Comparison of ENCODE assay signal across 8 cellular contexts in genomic region chr17:81034779-81035388, GRCh38. TPM values are rescaled to one million over a fixed set of nuclear protein-coding genes. Genes with fewer than 3 reads are reported as not detected.
DNase-seq lines count a peak whose midpoint lies in the region; FAIRE-seq and TF ChIP-seq lines count a peak whose summit lies in the region.

Gene BAIAP2, plus strand, starts transcription at chr17:81035151. Its CDS starts 104 bp downstream, at chr17:81035255.

- H3K4ac ChIP-seq in neuronal stem cell (ENCODE audit: low read length): no peak within 1 kb of the TSS

- peaks cover 15% of the 10 kb centered on the region for H3K4me1 Mint-ChIP-seq in activated naive CD4-positive, alpha-beta T cell treated with anti-CD3 and anti-CD28 coated beads for 36 hours (ENCODE audit: low read depth)

- no peak within 1 kb of the TSS for H4K91ac ChIP-seq in neuronal stem cell (ENCODE audit: low read depth, low read length, poor library complexity)

- H3K9ac ChIP-seq in GM23248 (peak within 1 kb of the TSS; percentile 77), MM.1S (ENCODE audit: low read length) (no peak within 1 kb of the TSS), neuronal stem cell (ENCODE audit: low read depth, low read length, poor library complexity) (peak within 1 kb of the TSS; percentile 89), stomach smooth muscle (ENCODE audit: low read length in 2 of 2) (peak within 1 kb of the TSS; percentile 51 to 69)

- H3K36me3 Mint-ChIP-seq in activated naive CD4-positive, alpha-beta T cell treated with anti-CD3 and anti-CD28 coated beads for 36 hours (ENCODE audit: low read depth): no peaks in the 10 kb centered on the region

- intact Hi-C loops in activated naive CD4-positive, alpha-beta T cell treated with anti-CD3 and anti-CD28 coated beads for 36 hours (cut with micrococcal nuclease): loop anchor here (1.0 to 10.0 kb wide), 3 partner anchors 60 to 450 kb away; partner anchors contain the start of gene CEP131

- H2BK12ac ChIP-seq in neuronal stem cell (ENCODE audit: low read length): no peak within 1 kb of the TSS

- peak within 1 kb of the TSS; percentile 70; the same call in 1 of the 2 replicates for H2AFZ ChIP-seq in GM23248
- no peak within 1 kb of the TSS for H2AFZ ChIP-seq in MM.1S (ENCODE audit: low read length)
- peak within 1 kb of the TSS; percentile 83 for H2AFZ ChIP-seq in neuronal stem cell (ENCODE audit: low read length)

- H4K20me1 ChIP-seq in GM23248 (ENCODE audit: insufficient read depth): no peaks in the 10 kb centered on the region
- no peaks in the 10 kb centered on the region for H4K20me1 ChIP-seq in MM.1S (ENCODE audit: insufficient read depth, low read length)

- H3K79me2 ChIP-seq in GM23248 (ENCODE audit: insufficient read depth) (peaks cover 43% of the 10 kb centered on the region), MM.1S (ENCODE audit: low read length) (no peaks in the 10 kb centered on the region)

- H2BK120ac ChIP-seq in neuronal stem cell (ENCODE audit: low read depth, low read length): no peak within 1 kb of the TSS

- peak within 1 kb of the TSS; percentile 40 for H2AK5ac ChIP-seq in neuronal stem cell (ENCODE audit: low read depth, low read length)

- H3F3A ChIP-seq in GM23248 (ENCODE audit: insufficient read depth) (no peaks in the 10 kb centered on the region; the same call in 1 of the 2 replicates), MM.1S (ENCODE audit: insufficient read depth, low read length) (no peaks in the 10 kb centered on the region)

- peak; percentile 66 for DNase-seq in DMS79 (lab: John Stamatoyannopoulos, UW)
- DNase-seq in GM23248: peak; percentile 98
- peak; percentile 83 for DNase-seq in MM.1S
- DNase-seq in SK-MEL-5 (ENCODE audit: low read depth, low spot score): peak; percentile 99
- DNase-seq in activated naive CD4-positive, alpha-beta T cell treated with anti-CD3 and anti-CD28 coated beads for 36 hours: peak; percentile 95
- peak; percentile 100 for DNase-seq in frontal cortex (ENCODE audit: low spot score in 2 of 2)
- DNase-seq in neuronal stem cell (ENCODE audit: low spot score): peak; percentile 95

- WGBS in GM23248 (ENCODE audit: low coverage in 1 of 2, low lambda C conversion rate in 2 of 2, missing lambda C conversion rate in 2 of 2), 2 experiments: 1 to 2% methylated on average over 19 to 63 of the region's 76 CpGs
- WGBS in neuronal stem cell (ENCODE audit: extremely low coverage in 2 of 2, insufficient read length in 2 of 2, insufficient replicate concordance in 1 of 2), 2 donors: no CpG with 5 or more reads among the region's 76 CpGs

- H3K27ac Mint-ChIP-seq in activated naive CD4-positive, alpha-beta T cell treated with anti-CD3 and anti-CD28 coated beads for 36 hours: no peak within 1 kb of the TSS

- H3K4me1 ChIP-seq in GM23248 (ENCODE audit: insufficient read depth): peaks cover 4% of the 10 kb centered on the region
- H3K4me1 ChIP-seq in MM.1S (ENCODE audit: low read length): no peaks in the 10 kb centered on the region
- H3K4me1 ChIP-seq in neuronal stem cell (ENCODE audit: control insufficient read depth in 2 of 2, insufficient read depth in 1 of 2, low read depth in 1 of 2, low read length in 2 of 2): peaks cover 20 to 28% of the 10 kb centered on the region in 2 donors
- H3K4me1 ChIP-seq in stomach smooth muscle (ENCODE audit: control insufficient read depth, insufficient read depth, low read length): peaks cover 61% of the 10 kb centered on the region

- peak within 1 kb of the TSS; percentile 85 for H2BK15ac ChIP-seq in neuronal stem cell (ENCODE audit: low read length)

- no peak within 1 kb of the TSS for H4K8ac ChIP-seq in neuronal stem cell (ENCODE audit: low read depth, low read length)

- H3K9me3 ChIP-seq in GM23248 (ENCODE audit: low read depth): no peaks in the 10 kb centered on the region
- H3K9me3 ChIP-seq in MM.1S (replicated peaks; ENCODE audit: insufficient read depth, low read length): no peaks in the 10 kb centered on the region
- H3K9me3 ChIP-seq in neuronal stem cell (replicated peaks in 1 of 2; ENCODE audit: control insufficient read depth in 2 of 2, insufficient read depth in 1 of 2, low read depth in 1 of 2, low read length in 2 of 2): peaks cover 0 to 2% of the 10 kb centered on the region in 2 donors
- no peaks in the 10 kb centered on the region for H3K9me3 ChIP-seq in stomach smooth muscle (ENCODE audit: control insufficient read depth in 2 of 2, low read length in 2 of 2)

- H3K4me3 ChIP-seq in GM23248 (peak within 1 kb of the TSS; percentile 91), MM.1S (ENCODE audit: low read length) (no peak within 1 kb of the TSS), neuronal stem cell (ENCODE audit: low read length in 2 of 2) (peak within 1 kb of the TSS; percentile 87 to 98), stomach smooth muscle (ENCODE audit: low read length in 2 of 2) (peak within 1 kb of the TSS; percentile 78 to 79)

- H3K4me3 Mint-ChIP-seq in activated naive CD4-positive, alpha-beta T cell treated with anti-CD3 and anti-CD28 coated beads for 36 hours: peak within 1 kb of the TSS; percentile 85

- H3K23ac ChIP-seq in neuronal stem cell (ENCODE audit: low read depth, low read length, poor library complexity): peak within 1 kb of the TSS; percentile 99

- TF ChIP-seq CTCF in MM.1S (IDR thresholded peaks at IDR 0.05; ENCODE audit: low read length): no peak

- peaks cover 19% of the 10 kb centered on the region for H3K27me3 Mint-ChIP-seq in activated naive CD4-positive, alpha-beta T cell treated with anti-CD3 and anti-CD28 coated beads for 36 hours (ENCODE audit: low read depth)

- H2BK5ac ChIP-seq in neuronal stem cell (ENCODE audit: low read length): peak within 1 kb of the TSS; percentile 62

- H3K9me2 ChIP-seq in GM23248 (ENCODE audit: insufficient read depth): no peaks in the 10 kb centered on the region
- no peaks in the 10 kb centered on the region for H3K9me2 ChIP-seq in MM.1S (replicated peaks; ENCODE audit: insufficient read depth, low read length)

- peak within 1 kb of the TSS; percentile 10; the same call in 1 of the 2 replicates for H3K27ac ChIP-seq in GM23248
- H3K27ac ChIP-seq in MM.1S (ENCODE audit: low read length): no peak within 1 kb of the TSS
- H3K27ac ChIP-seq in neuronal stem cell (replicated peaks; ENCODE audit: low read length): peak within 1 kb of the TSS; percentile 74
- H3K27ac ChIP-seq in stomach smooth muscle (ENCODE audit: low read length): peak within 1 kb of the TSS; percentile 80

- CTCF ChIA-PET in activated naive CD4-positive, alpha-beta T cell treated with anti-CD3 and anti-CD28 coated beads for 36 hours (lab: Charles Lee): no interaction called here

- H3K18ac ChIP-seq in neuronal stem cell (ENCODE audit: low read length): peak within 1 kb of the TSS; percentile 95

- in situ Hi-C loops in GM23248 (cut with MboI) (no loop called here), SK-MEL-5 (cut with HindIII; ENCODE audit: low pct_unique_long_range_greater_than_20kb, low sequenced_read_pairs) (no loop called here)

- H3K27me3 ChIP-seq in GM23248 (replicated peaks; ENCODE audit: insufficient read depth) (no peaks in the 10 kb centered on the region), MM.1S (replicated peaks; ENCODE audit: insufficient read depth, low read length) (peaks cover 87% of the 10 kb centered on the region), neuronal stem cell (ENCODE audit: control insufficient read depth in 3 of 3, insufficient read depth in 3 of 3, low read depth in 1 of 3, low read length in 3 of 3) (peaks cover 0 to 3% (median 0%) of the 10 kb centered on the region in 3 experiments), stomach smooth muscle (ENCODE audit: control insufficient read depth in 1 of 2, insufficient read depth in 2 of 2, low read length in 2 of 2) (no peaks in the 10 kb centered on the region)

- no peaks in the 10 kb centered on the region for H3K36me3 ChIP-seq in GM23248 (ENCODE audit: low read depth)
- H3K36me3 ChIP-seq in MM.1S (replicated peaks; ENCODE audit: insufficient read depth, low read length): no peaks in the 10 kb centered on the region
- H3K36me3 ChIP-seq in neuronal stem cell (replicated peaks in 1 of 2; ENCODE audit: control insufficient read depth in 2 of 2, insufficient read depth in 2 of 2, low read length in 2 of 2): peaks cover 20 to 40% of the 10 kb centered on the region in 2 donors
- H3K36me3 ChIP-seq in stomach smooth muscle (ENCODE audit: control insufficient read depth in 2 of 2, insufficient read depth in 2 of 2, low read length in 2 of 2): peaks cover 0 to 2% of the 10 kb centered on the region in 2 donors

- FAIRE-seq in frontal cortex (lab: Jason Lieb, UNC): no peak

- H3K4me2 ChIP-seq in GM23248 (ENCODE audit: unreplicated experiment) (peak within 1 kb of the TSS; percentile 94), MM.1S (ENCODE audit: low read depth, low read length) (peak within 1 kb of the TSS; percentile 12; the same call in 1 of the 2 replicates), neuronal stem cell (ENCODE audit: insufficient read depth, low read length, poor library complexity, severe bottlenecking) (peak within 1 kb of the TSS; percentile 97)

- H3K14ac ChIP-seq in neuronal stem cell (ENCODE audit: low read length): peak within 1 kb of the TSS; percentile 56

- H3K9me3 Mint-ChIP-seq in activated naive CD4-positive, alpha-beta T cell treated with anti-CD3 and anti-CD28 coated beads for 36 hours: no peaks in the 10 kb centered on the region

- peaks cover 22% of the 10 kb centered on the region for H3K79me1 ChIP-seq in neuronal stem cell (ENCODE audit: low read depth, low read length)

RNA-seq across cellular contexts. Expression of gene BAIAP2, which starts in this region (rescaled TPM):
- total RNA-seq in GM23248 (2014; rRNA removed; shearing (Covaris generic)): 30.6 and 31.7 TPM in 2 replicates
- polyA plus RNA-seq in GM23248 (2016; fragmentation: Nextera tagmentation; extraction: Ambion mirVana): 28.2 and 31.5 TPM in 2 replicates
- 26.7 and 33.6 TPM in 2 replicates for total RNA-seq in SK-MEL-5 (2014; rRNA removed; shearing (Covaris generic))
- polyA plus RNA-seq in SK-MEL-5 (2015; cell fraction: cytosol; rRNA removed): 61.0 and 64.3 TPM in 2 replicates
- polyA plus RNA-seq in SK-MEL-5 (2015; cell fraction: nucleus; rRNA removed): 73.9 and 104 TPM in 2 replicates
- total RNA-seq in activated naive CD4-positive, alpha-beta T cell treated with anti-CD3 and anti-CD28 coated beads for 36 hours: 1 to 10 TPM; 3.9 to 4.2 TPM
- 19.2 TPM for total RNA-seq in frontal cortex
- polyA plus RNA-seq in neuronal stem cell (2013, experiment 1 of 2): 30.9 TPM
- 31.6 TPM for polyA plus RNA-seq in neuronal stem cell (2013, experiment 2 of 2)

Comparison
In these comparisons a context has a peak if more than half of its experiments do, and no peak if none do; other contexts are left out.
1. H3K4me2 ChIP-seq: peak in every context shown above with its lines; median percentile 97 in neuronal stem cell; 94 in GM23248; 12 in MM.1S.